Comparison of ENCODE assay signal across 16 cellular contexts in the genomic region with DNA sequence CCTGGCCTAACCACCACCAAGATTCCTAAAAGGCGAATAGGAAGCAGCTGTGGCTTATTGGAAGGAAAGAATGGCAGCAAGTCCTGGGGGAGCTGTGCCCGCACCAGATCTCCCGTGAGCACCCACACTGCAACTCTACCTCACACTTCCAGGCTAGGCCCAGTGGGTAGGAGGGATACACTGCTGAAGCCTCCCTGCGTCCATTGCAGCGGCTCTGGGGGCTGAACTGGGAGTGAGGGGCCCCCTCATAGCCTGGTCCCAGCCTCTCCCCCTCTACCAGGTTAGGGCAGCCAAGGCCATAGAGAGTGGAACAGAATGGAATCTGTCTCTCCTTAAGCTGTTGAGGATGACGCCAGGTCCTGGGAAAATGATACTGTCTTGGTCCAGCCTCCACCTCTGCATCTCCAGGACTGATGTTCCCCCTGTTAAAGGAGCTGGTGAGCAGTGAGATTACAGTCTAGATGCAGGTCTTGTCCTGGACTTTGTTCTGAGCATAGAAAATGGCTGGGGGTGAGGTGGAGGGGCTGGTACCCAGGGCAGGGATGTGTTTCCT. TPM values are rescaled to one million over a fixed set of nuclear protein-coding genes. Genes with fewer than 3 reads are reported as not detected.
"Had no signal": no experiment of that assay in that cellular context is flagged by ENCODE, and none has a peak within 500 bp of the region (broad histone marks: within the 10 kb centered on the region; RNA-seq: fewer than 3 reads in every experiment).

No MANE protein-coding gene starts in this region.

- H3K4me1 ChIP-seq: psoas muscle had no signal

- H3K9me3 ChIP-seq: heart left ventricle, psoas muscle, testis had no signal

- H3K27ac ChIP-seq: heart left ventricle, psoas muscle, testis had no signal

- H3K27me3 ChIP-seq: cardiac muscle cell, heart left ventricle, testis had no signal

- ATAC-seq: psoas muscle; sciatic nerve; SK-N-SH treated with all-trans-retinoic acid at 6 μM for 48 hours; stimulated activated naive CD8-positive, alpha-beta T cell treated with anti-CD3 and anti-CD28 coated beads, Interleukin-15, amount 100 ng/mL, for 72 hours had no signal

- DNase-seq: activated CD4-positive, alpha-beta T cell treated with anti-CD3 and anti-CD28 coated beads for 48 hours; activated effector memory CD4-positive, alpha-beta T cell treated with Interleukin-2 at 50 U/mL for 16 hours; heart left ventricle; left ventricle myocardium superior; psoas muscle; stimulated activated CD4-positive, alpha-beta T cell treated with anti-CD3 and anti-CD28 coated beads, Interleukin-2, amount 100 ng/mL, for 24 hours; stimulated activated naive CD8-positive, alpha-beta T cell treated with anti-CD3 and anti-CD28 coated beads, Interleukin-15, amount 100 ng/mL, for 72 hours; testis had no signal

- H3K27me3 Mint-ChIP-seq: stimulated activated naive CD8-positive, alpha-beta T cell treated with anti-CD3 and anti-CD28 coated beads, Interleukin-15, amount 100 ng/mL, for 72 hours had no signal

- H3K4me3 ChIP-seq: cardiac muscle cell, heart left ventricle, psoas muscle, testis had no signal

- H3K9me3 Mint-ChIP-seq: stimulated activated naive CD8-positive, alpha-beta T cell treated with anti-CD3 and anti-CD28 coated beads, Interleukin-15, amount 100 ng/mL, for 72 hours had no signal

- H3K4me3 Mint-ChIP-seq: stimulated activated naive CD8-positive, alpha-beta T cell treated with anti-CD3 and anti-CD28 coated beads, Interleukin-15, amount 100 ng/mL, for 72 hours had no signal

RNA-seq across cellular contexts. Expression of a gene that starts 20.0 kb away (rescaled TPM):
- total RNA-seq: fibroblast of lung, frontal cortex had no signal

RNA-seq across cellular contexts. Expression of a gene that starts 24.7 kb away (rescaled TPM):
- total RNA-seq: astrocyte; cardiac muscle cell; fibroblast of lung; frontal cortex; left ventricle myocardium superior; mesenteric fat pad; psoas muscle; T-helper 1 cell treated with Interleukin-12 subunit alpha and Interleukin-12 subunit beta and Interleukin-4 antibody, amounts not matched to agents 30 ng/mL and 1 ng/mL, for 36 hours had no signal
